ENCODE assay signal across 14 cellular contexts in the genomic region with DNA sequence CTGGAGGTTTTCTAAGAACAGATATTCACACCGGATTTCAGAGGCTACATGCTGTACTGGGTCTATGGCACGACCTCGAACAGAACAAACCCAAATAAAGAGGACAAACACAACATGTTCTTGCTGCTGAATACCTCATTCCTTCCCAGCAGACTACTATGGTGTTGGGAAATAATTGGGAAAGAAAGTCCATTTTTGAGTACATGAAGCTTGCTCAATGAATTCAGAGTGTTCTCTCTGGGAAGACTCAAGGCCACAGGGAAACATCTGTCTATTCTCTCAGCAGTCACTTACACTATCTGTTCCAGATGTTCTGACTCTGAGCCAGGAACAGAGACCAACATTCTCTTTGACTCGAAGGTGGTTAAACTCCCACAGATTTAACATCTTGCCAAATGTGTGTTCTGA. TPM values are rescaled to one million over a fixed set of nuclear protein-coding genes. Genes with fewer than 3 reads are reported as not detected.
DNase-seq lines count a peak whose midpoint lies in the region; ATAC-seq, FAIRE-seq and TF ChIP-seq lines count a peak whose summit lies in the region.
"Had no signal": no experiment of that assay in that cellular context is flagged by ENCODE, and none has a peak within 500 bp of the region (broad histone marks: within the 10 kb centered on the region; RNA-seq: fewer than 3 reads in every experiment).

No MANE protein-coding gene starts in this region.

- intact Hi-C loops in left ventricle myocardium inferior (cut with micrococcal nuclease) = no loop called here
- intact Hi-C loops in sciatic nerve (cut with DNase I) = no loop called here

- in situ Hi-C loops in astrocyte of the cerebellum (cut with HindIII; ENCODE audit: low sequenced_read_pairs) = no loop called here

- peak; percentile 85 for DNase-seq in BJ (ENCODE audit: low read depth)
- peak; percentile 68 for DNase-seq in astrocyte of the cerebellum (ENCODE audit: low read depth)
- no peak for DNase-seq in left ventricle myocardium inferior
- DNase-seq in sciatic nerve (ENCODE audit: low spot score) = no peak
- DNase-seq in NCI-H128 (lab: John Stamatoyannopoulos, UW; ENCODE audit: unreplicated experiment) = no peak
- no peak for DNase-seq in small intestine
- DNase-seq in islet precursor cell = no peak
- no peak for DNase-seq in amniotic stem cell (lab: John Stamatoyannopoulos, UW)
- DNase-seq: activated CD8-positive, alpha-beta memory T cell treated with anti-CD3 and anti-CD28 coated beads for 24 hours; C1 segment of cervical spinal cord; caudate nucleus; NCI-H1105; SHP77 treated with DMSO at 0.1 percent for 48 hours had no signal

- peak overlapping the region; percentile 91 for H3K27ac ChIP-seq in left ventricle myocardium inferior (replicated peaks)
- peak overlapping the region in 1 of 2 donors; percentile 79 for H3K27ac ChIP-seq in small intestine (ENCODE audit: low read depth in 1 of 2, low read length in 1 of 2)

- no peak for FAIRE-seq in small intestine (lab: Jason Lieb, UNC)
- FAIRE-seq: GM12878 had no signal

- TF ChIP-seq CTCF in BJ (IDR thresholded peaks at IDR 0.05; ENCODE audit: insufficient read depth, low read depth, low read length) (no peak), astrocyte of the cerebellum (IDR thresholded peaks at IDR 0.05; ENCODE audit: low read depth, low read length, missing control alignments) (no peak), left ventricle myocardium inferior (IDR thresholded peaks at IDR 0.05; ENCODE audit: borderline replicate concordance) (no peak)

- CTCF ChIA-PET in BJ (lab: Yijun Ruan, JAX) = interaction anchor here (0.7 to 3.6 kb wide), 3 partner anchors 10 to 1337 kb away, joined by 3 to 20 read pairs (median 4); no protein-coding TSS in a partner anchor

- peaks cover 20% of the 10 kb centered on the region for H3K36me3 ChIP-seq in BJ (ENCODE audit: control insufficient read depth, insufficient read depth, low read length)
- H3K36me3 ChIP-seq in left ventricle myocardium inferior = peaks cover 36% of the 10 kb centered on the region
- H3K36me3 ChIP-seq in small intestine (ENCODE audit: control insufficient read depth in 2 of 2, insufficient read depth in 2 of 2, low read length in 2 of 2) = peaks cover 7 to 8% of the 10 kb centered on the region in 2 donors

- H3K4me3 ChIP-seq in BJ (ENCODE audit: low read depth, low read length) (no peak overlapping the region), astrocyte of the cerebellum (ENCODE audit: low read depth, low read length) (no peak overlapping the region), left ventricle myocardium inferior (no peak overlapping the region), small intestine (ENCODE audit: low read depth in 1 of 2, low read length in 2 of 2) (no peak overlapping the region)
- H3K4me3 ChIP-seq: GM12878 had no signal

- 55 to 67% (median 57%) methylated on average over 4 of the region's 4 CpGs for WGBS in small intestine, 3 donors

- H3K9me3 ChIP-seq in left ventricle myocardium inferior (replicated peaks) (no peaks in the 10 kb centered on the region), small intestine (ENCODE audit: control insufficient read depth, low read depth) (no peaks in the 10 kb centered on the region)

- no peaks in the 10 kb centered on the region for H3K27me3 ChIP-seq in BJ (ENCODE audit: control insufficient read depth, insufficient read depth, low read length)
- no peaks in the 10 kb centered on the region for H3K27me3 ChIP-seq in left ventricle myocardium inferior (ENCODE audit: low read depth)
- no peaks in the 10 kb centered on the region for H3K27me3 ChIP-seq in small intestine (ENCODE audit: control insufficient read depth in 2 of 2, insufficient read depth in 2 of 2, low read length in 2 of 2)

- H3K4me1 ChIP-seq in left ventricle myocardium inferior (peaks cover 85% of the 10 kb centered on the region), small intestine (ENCODE audit: control insufficient read depth in 2 of 2, insufficient read depth in 1 of 2, low read depth in 1 of 2, low read length in 1 of 2) (peaks cover 0 to 3% of the 10 kb centered on the region in 2 donors)

- ATAC-seq in sciatic nerve = peak; percentile 97
- ATAC-seq: GM12878 had no signal

- POLR2A ChIA-PET in BJ (lab: Charles Lee) = no interaction called here

RNA-seq across cellular contexts. Expression of a gene that starts 30.9 kb away (rescaled TPM):
- 171 and 204 TPM in 2 replicates for polyA plus RNA-seq in BJ (2011; rRNA removed)
- polyA minus RNA-seq in BJ (2011; rRNA and poly(A)+ RNA removed) = 299 and 304 TPM in 2 replicates
- total RNA-seq in left ventricle myocardium inferior = 60.0 TPM
- 303 TPM for total RNA-seq in sciatic nerve
- polyA plus RNA-seq in small intestine = 100 to 1,000 TPM in 1 of 3 donors, 10 to 100 TPM in 2; 15.9 to 124 (median 19.5) TPM

Comparison
In these comparisons a context has a peak if more than half of its experiments do, and no peak if none do; other contexts are left out.
1. DNase-seq: peak in BJ (single experiment) and astrocyte of the cerebellum (single experiment); none in left ventricle myocardium inferior (single experiment), sciatic nerve (single experiment), NCI-H128 (single experiment), small intestine (single experiment), islet precursor cell (single experiment) and amniotic stem cell (single experiment).